Comparison of ENCODE assay signal across 8 cellular contexts in genomic region chr13:24671367-24672117, GRCh38. TPM values are rescaled to one million over a fixed set of nuclear protein-coding genes. Genes with fewer than 3 reads are reported as not detected.
DNase-seq lines count a peak whose midpoint lies in the region; ATAC-seq and TF ChIP-seq lines count a peak whose summit lies in the region.

No MANE protein-coding gene starts in this region.

- DNase-seq in AG04449 (ENCODE audit: low read depth, low spot score): peak; percentile 65
- DNase-seq in GM03348 (ENCODE audit: low spot score): peak; percentile 89
- peak; percentile 48 for DNase-seq in NCI-H1092 treated with DMSO at 0.1 percent for 48 hours (lab: John Stamatoyannopoulos, UW)
- DNase-seq in activated B cell treated with CpG ODN at 0.5 μM for 24 hours: no peak
- DNase-seq in left cardiac atrium: no peak
- no peak for DNase-seq in progenitor cell of endocrine pancreas (ENCODE audit: low spot score, unreplicated experiment)

- H3K27me3 Mint-ChIP-seq in activated B cell treated with CpG ODN at 0.5 μM for 24 hours (peaks cover 46% of the 10 kb centered on the region), progenitor cell of endocrine pancreas (peaks cover 21% of the 10 kb centered on the region)

- no peaks in the 10 kb centered on the region for H3K9me3 Mint-ChIP-seq in activated B cell treated with CpG ODN at 0.5 μM for 24 hours
- no peaks in the 10 kb centered on the region for H3K9me3 Mint-ChIP-seq in progenitor cell of endocrine pancreas (ENCODE audit: low read depth)

- CTCF ChIA-PET in AG04449 (lab: Yijun Ruan, JAX): interaction anchor here (0.6 to 3.8 kb wide), 16 partner anchors 10 to 325 kb away, joined by 3 to 30 read pairs (median 4); no protein-coding TSS in a partner anchor
- CTCF ChIA-PET in activated B cell treated with CpG ODN at 0.5 μM for 24 hours (lab: Charles Lee): interaction anchor here (0.7 to 1.7 kb wide), 2 partner anchors 64 to 92 kb away, joined by 4 to 8 read pairs; no protein-coding TSS in a partner anchor

- POLR2A ChIA-PET in AG04449 (lab: Yijun Ruan, JAX) (no interaction called here), activated B cell treated with CpG ODN at 0.5 μM for 24 hours (lab: Charles Lee) (no interaction called here)

- intact Hi-C loops in activated B cell treated with CpG ODN at 0.5 μM for 24 hours (cut with micrococcal nuclease) (loop anchor here (1.0 kb wide), 1 partner anchor 90 kb away; no protein-coding TSS in a partner anchor), left cardiac atrium (cut with DNase I) (no loop called here)

- TF ChIP-seq CTCF in AG04449 (IDR thresholded peaks at IDR 0.05; ENCODE audit: insufficient read depth, low read length, missing control alignments): peak; percentile 72
- TF ChIP-seq CTCF in activated B cell treated with CpG ODN at 0.5 μM for 24 hours (IDR thresholded peaks at IDR 0.05): peak; percentile 37
- TF ChIP-seq CTCF in progenitor cell of endocrine pancreas (IDR thresholded peaks at IDR 0.05; ENCODE audit: unreplicated experiment): peak; percentile 62

- peaks cover 8% of the 10 kb centered on the region for H3K4me1 Mint-ChIP-seq in activated B cell treated with CpG ODN at 0.5 μM for 24 hours
- H3K4me1 Mint-ChIP-seq in progenitor cell of endocrine pancreas (ENCODE audit: low read depth): peaks cover 31% of the 10 kb centered on the region

- H3K27ac Mint-ChIP-seq in activated B cell treated with CpG ODN at 0.5 μM for 24 hours (no peak overlapping the region), progenitor cell of endocrine pancreas (no peak overlapping the region)

- peak overlapping the region; percentile 44 for H3K4me3 ChIP-seq in AG04449 (ENCODE audit: low read depth, low read length)

- H3K36me3 Mint-ChIP-seq in activated B cell treated with CpG ODN at 0.5 μM for 24 hours (ENCODE audit: low read depth) (no peaks in the 10 kb centered on the region), progenitor cell of endocrine pancreas (ENCODE audit: insufficient read depth) (no peaks in the 10 kb centered on the region)

- ATAC-seq in activated B cell treated with CpG ODN at 0.5 μM for 24 hours (ENCODE audit: low read depth) (no peak), left cardiac atrium (peak; percentile 84 to 93), GM21447 (IDR thresholded peaks at IDR 0.05; ENCODE audit: unreplicated experiment) (no peak), HG03135 (IDR thresholded peaks at IDR 0.05; ENCODE audit: unreplicated experiment) (no peak)

- H3K4me3 Mint-ChIP-seq in activated B cell treated with CpG ODN at 0.5 μM for 24 hours (no peak overlapping the region), progenitor cell of endocrine pancreas (ENCODE audit: low read depth) (no peak overlapping the region)

RNA-seq across cellular contexts. Expression of gene ATP12A, which starts 8.7 kb away (rescaled TPM):
- not detected in 2 replicates for total RNA-seq in activated B cell treated with CpG ODN at 0.5 μM for 24 hours
- not detected for total RNA-seq in left cardiac atrium
- 1.9 TPM in 2 replicates for total RNA-seq in progenitor cell of endocrine pancreas

Comparison
In these comparisons a context has a peak if more than half of its experiments do, and no peak if none do; other contexts are left out.
1. DNase-seq: peak in AG04449 (single experiment), GM03348 (single experiment) and NCI-H1092 treated with DMSO at 0.1 percent for 48 hours (single experiment); none in activated B cell treated with CpG ODN at 0.5 μM for 24 hours (single experiment), left cardiac atrium (single experiment) and progenitor cell of endocrine pancreas (single experiment).
2. ATAC-seq: peak in left cardiac atrium (2 of 2); none in activated B cell treated with CpG ODN at 0.5 μM for 24 hours (single experiment), GM21447 (single experiment) and HG03135 (single experiment).
3. Peak in every context shown above with its lines, with median percentiles within 50 percentile points of each other: CTCF ChIP-seq.